ENCODE assay signal across 25 cellular contexts in genomic region chr1:99906535-99906934, GRCh38.
"Had no signal": no experiment of that assay in that cellular context is flagged by ENCODE, and none has a peak within 500 bp of the region (broad histone marks: within the 10 kb centered on the region; RNA-seq: fewer than 3 reads in every experiment).

No MANE protein-coding gene starts in this region.

- H3K27me3 Mint-ChIP-seq: naive B cell; naive thymus-derived CD8-positive, alpha-beta T cell had no signal

- FAIRE-seq: endothelial cell of umbilical vein, frontal cortex, kidney had no signal

- H3K4me3 Mint-ChIP-seq: immature natural killer cell; mesothelial cell of epicardium; naive B cell; naive thymus-derived CD8-positive, alpha-beta T cell had no signal

- H3K27me3 ChIP-seq: dorsolateral prefrontal cortex, esophagus muscularis mucosa, foreskin keratinocyte, gastroesophageal sphincter, heart left ventricle, hepatocyte had no signal

- H3K9me3 ChIP-seq: esophagus muscularis mucosa, lower lobe of right lung, mucosa of descending colon had no signal

- H3K4me3 ChIP-seq: coronary artery, dorsolateral prefrontal cortex, esophagus muscularis mucosa, gastroesophageal sphincter, heart left ventricle, hepatocyte, left ventricle myocardium inferior, lower lobe of right lung, mucosa of descending colon had no signal

- DNase-seq: dermis blood vessel endothelial cell; dorsolateral prefrontal cortex; effector CD4-positive, alpha-beta T cell; effector memory CD4-positive, alpha-beta T cell; foreskin keratinocyte; heart left ventricle; hypothalamus; immature natural killer cell; islet precursor cell; kidney; kidney glomerular epithelial cell; left colon; left ventricle myocardium inferior; lower lobe of right lung; mesenchymal stem cell; mucosa of descending colon; naive B cell; naive thymus-derived CD8-positive, alpha-beta T cell had no signal

- H3K4me2 ChIP-seq: hepatocyte had no signal

- H3K27ac Mint-ChIP-seq: immature natural killer cell; mesothelial cell of epicardium; naive B cell; naive thymus-derived CD8-positive, alpha-beta T cell had no signal

- H3K4me1 ChIP-seq: esophagus muscularis mucosa, foreskin keratinocyte, gastroesophageal sphincter, heart left ventricle, left ventricle myocardium inferior, lower lobe of right lung had no signal

- H2AFZ ChIP-seq: hepatocyte had no signal

- H3K4me1 Mint-ChIP-seq: immature natural killer cell, mesothelial cell of epicardium, naive B cell had no signal

- H3K27ac ChIP-seq: coronary artery, dorsolateral prefrontal cortex, esophagus muscularis mucosa, foreskin keratinocyte, gastroesophageal sphincter, heart left ventricle, hepatocyte, left ventricle myocardium inferior, lower lobe of right lung had no signal
